26 cellular contexts compared by ENCODE assay signal in the genomic region with DNA sequence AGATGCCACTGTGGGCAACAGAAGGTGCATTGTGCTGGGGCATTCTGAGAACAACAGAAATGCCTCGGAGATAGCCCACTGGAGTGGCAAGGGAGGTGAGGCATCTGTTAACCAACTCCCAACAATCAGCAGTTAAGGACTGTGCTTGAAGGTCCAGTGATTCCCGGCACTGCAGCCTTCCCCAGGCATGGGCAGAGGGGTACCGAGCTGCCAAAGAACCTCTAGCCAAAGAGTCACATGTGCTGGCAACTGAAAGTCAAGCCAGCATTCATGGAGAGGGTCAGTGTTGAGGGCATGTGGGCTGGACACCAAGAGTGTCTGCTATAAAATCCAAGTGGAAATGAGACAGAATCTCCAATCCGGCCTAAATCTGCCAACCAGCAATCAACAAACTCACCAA.
A peak's percentile ranks its signal among the peaks of the same experiment; 100 is the strongest.
DNase-seq lines count a peak whose midpoint lies in the region; ATAC-seq and TF ChIP-seq lines count a peak whose summit lies in the region.
"Had no signal": no experiment of that assay in that cellular context is flagged by ENCODE, and none has a peak within 500 bp of the region (broad histone marks: within the 10 kb centered on the region; RNA-seq: fewer than 3 reads in every experiment).

No MANE protein-coding gene starts in this region.

- H3K36me3 ChIP-seq in naive thymus-derived CD4-positive, alpha-beta T cell (ENCODE audit: control insufficient read depth in 2 of 3, insufficient read depth in 3 of 3, low read length in 3 of 3): no peaks in the 10 kb centered on the region
- H3K36me3 ChIP-seq: left lung, MG63 had no signal

- peak in 10 of 14 donors; percentile 19 to 93 (median 36) for DNase-seq in C1 segment of cervical spinal cord (lab: John Stamatoyannopoulos, UW)
- peak in 7 of 10 donors; percentile 32 to 82 (median 47) for DNase-seq in dorsolateral prefrontal cortex
- peak; percentile 32 to 54 for DNase-seq in hippocampal formation (lab: John Stamatoyannopoulos, UW)
- DNase-seq in posterior cingulate gyrus: peak in 8 of 10 donors; percentile 25 to 87 (median 50)
- no peak for DNase-seq in GF-D8 (lab: John Stamatoyannopoulos, UW)
- no peak for DNase-seq in activated T-cell treated with anti-CD3 and anti-CD28 coated beads, Interleukin-2, amount 50 U/mL, for 72 hours
- DNase-seq in naive thymus-derived CD4-positive, alpha-beta T cell: no peak
- DNase-seq in germinal center (ENCODE audit: low spot score): no peak
- DNase-seq: activated CD4-positive, alpha-beta T cell treated with anti-CD3 and anti-CD28 coated beads, Interleukin-2, amount 50 U/mL, for 48 hours; activated CD4-positive, CD25-positive, alpha-beta regulatory T cell treated with anti-CD3 and anti-CD28 coated beads, Interleukin-2, amount 50 U/mL, for 72 hours; activated naive CD8-positive, alpha-beta T cell treated with anti-CD3 and anti-CD28 coated beads, Interleukin-2, amount 50 U/mL, for 24 hours; activated T-cell treated with anti-CD3 and anti-CD28 coated beads, Interleukin-2, amount 50 U/mL, for 48 hours; AML-193; CD4-positive, alpha-beta memory T cell; left lung; MG63; naive thymus-derived CD8-positive, alpha-beta T cell; NCI-H1417; NCI-H2029 treated with DMSO at 0.1 percent for 48 hours; NCI-H69; SHP77 treated with DMSO at 0.1 percent for 48 hours; T-helper 2 cell had no signal

- POLR2A ChIA-PET in naive thymus-derived CD4-positive, alpha-beta T cell (lab: Charles Lee): no interaction called here

- no peak overlapping the region for H3K27ac Mint-ChIP-seq in activated T-cell treated with anti-CD3 and anti-CD28 coated beads, Interleukin-2, amount 50 U/mL, for 72 hours
- no peak overlapping the region for H3K27ac Mint-ChIP-seq in naive thymus-derived CD4-positive, alpha-beta T cell
- H3K27ac Mint-ChIP-seq: activated naive CD8-positive, alpha-beta T cell treated with anti-CD3 and anti-CD28 coated beads, Interleukin-2, amount 50 U/mL, for 24 hours; CD4-positive, alpha-beta memory T cell; naive thymus-derived CD8-positive, alpha-beta T cell; stimulated activated memory B cell treated with anti-CD40 and anti-IgM and Interleukin-4, amounts not matched to agents 10 μg/mL and 1 μg/mL and 100 μg/mL, for 72 hours had no signal

- no peaks in the 10 kb centered on the region for H3K4me1 ChIP-seq in naive thymus-derived CD4-positive, alpha-beta T cell (ENCODE audit: control insufficient read depth in 2 of 2, insufficient read depth in 2 of 2, low read length in 2 of 2)
- H3K4me1 ChIP-seq: A549, left lung had no signal

- no peak for ATAC-seq in activated T-cell treated with anti-CD3 and anti-CD28 coated beads, Interleukin-2, amount 50 U/mL, for 72 hours (replicated peaks in 1 of 2)
- ATAC-seq in naive thymus-derived CD4-positive, alpha-beta T cell: no peak
- ATAC-seq: A549; activated naive CD8-positive, alpha-beta T cell treated with anti-CD3 and anti-CD28 coated beads, Interleukin-2, amount 50 U/mL, for 24 hours; K562; left lung; naive thymus-derived CD8-positive, alpha-beta T cell; Panc1; stimulated activated memory B cell treated with anti-CD40 and anti-IgM and Interleukin-4, amounts not matched to agents 10 μg/mL and 1 μg/mL and 100 μg/mL, for 72 hours had no signal

- CTCF ChIA-PET in naive thymus-derived CD4-positive, alpha-beta T cell (lab: Charles Lee): no interaction called here

- no peak overlapping the region for H3K4me3 Mint-ChIP-seq in activated T-cell treated with anti-CD3 and anti-CD28 coated beads, Interleukin-2, amount 50 U/mL, for 72 hours
- no peak overlapping the region for H3K4me3 Mint-ChIP-seq in naive thymus-derived CD4-positive, alpha-beta T cell
- H3K4me3 Mint-ChIP-seq: activated naive CD8-positive, alpha-beta T cell treated with anti-CD3 and anti-CD28 coated beads, Interleukin-2, amount 50 U/mL, for 24 hours; CD4-positive, alpha-beta memory T cell; naive thymus-derived CD8-positive, alpha-beta T cell; stimulated activated memory B cell treated with anti-CD40 and anti-IgM and Interleukin-4, amounts not matched to agents 10 μg/mL and 1 μg/mL and 100 μg/mL, for 72 hours had no signal

- H3K9me3 ChIP-seq in naive thymus-derived CD4-positive, alpha-beta T cell (ENCODE audit: control insufficient read depth in 2 of 3, low read length in 3 of 3): no peaks in the 10 kb centered on the region
- H3K9me3 ChIP-seq: A549, left lung, MG63 had no signal

- peak overlapping the region in 15 of 59 donors; percentile 23 to 63 (median 49) for H3K27ac ChIP-seq in dorsolateral prefrontal cortex
- H3K27ac ChIP-seq in naive thymus-derived CD4-positive, alpha-beta T cell (ENCODE audit: low read depth, low read length): no peak overlapping the region
- H3K27ac ChIP-seq: A549, left lung had no signal

- intact Hi-C loops in dorsolateral prefrontal cortex (cut with DNase I) (no loop called here), posterior cingulate gyrus (cut with DNase I) (no loop called here)
- intact Hi-C loops in naive thymus-derived CD4-positive, alpha-beta T cell (cut with micrococcal nuclease): no loop called here

- no peaks in the 10 kb centered on the region for H3K36me3 Mint-ChIP-seq in activated T-cell treated with anti-CD3 and anti-CD28 coated beads, Interleukin-2, amount 50 U/mL, for 72 hours (ENCODE audit: insufficient read depth in 2 of 2)
- no peaks in the 10 kb centered on the region for H3K36me3 Mint-ChIP-seq in naive thymus-derived CD4-positive, alpha-beta T cell
- H3K36me3 Mint-ChIP-seq: CD4-positive, alpha-beta memory T cell; naive thymus-derived CD8-positive, alpha-beta T cell; stimulated activated memory B cell treated with anti-CD40 and anti-IgM and Interleukin-4, amounts not matched to agents 10 μg/mL and 1 μg/mL and 100 μg/mL, for 72 hours had no signal

- H3K4me3 ChIP-seq in dorsolateral prefrontal cortex: no peak overlapping the region
- no peak overlapping the region for H3K4me3 ChIP-seq in naive thymus-derived CD4-positive, alpha-beta T cell (ENCODE audit: low read length)
- H3K4me3 ChIP-seq: A549, K562, left lung, MG63 had no signal

- no peaks in the 10 kb centered on the region for H3K4me1 Mint-ChIP-seq in activated T-cell treated with anti-CD3 and anti-CD28 coated beads, Interleukin-2, amount 50 U/mL, for 72 hours (ENCODE audit: low read depth)
- no peaks in the 10 kb centered on the region for H3K4me1 Mint-ChIP-seq in naive thymus-derived CD4-positive, alpha-beta T cell
- H3K4me1 Mint-ChIP-seq: activated naive CD8-positive, alpha-beta T cell treated with anti-CD3 and anti-CD28 coated beads, Interleukin-2, amount 50 U/mL, for 24 hours; CD4-positive, alpha-beta memory T cell; naive thymus-derived CD8-positive, alpha-beta T cell; stimulated activated memory B cell treated with anti-CD40 and anti-IgM and Interleukin-4, amounts not matched to agents 10 μg/mL and 1 μg/mL and 100 μg/mL, for 72 hours had no signal

- H3K27me3 ChIP-seq in dorsolateral prefrontal cortex: no peaks in the 10 kb centered on the region
- H3K27me3 ChIP-seq in naive thymus-derived CD4-positive, alpha-beta T cell (ENCODE audit: control insufficient read depth in 2 of 2, insufficient read depth in 2 of 2, low read length in 2 of 2): no peaks in the 10 kb centered on the region
- H3K27me3 ChIP-seq: left lung, MG63 had no signal

- H3K9me3 Mint-ChIP-seq in activated T-cell treated with anti-CD3 and anti-CD28 coated beads, Interleukin-2, amount 50 U/mL, for 72 hours: peaks cover 0 to 4% of the 10 kb centered on the region in 2 donors
- H3K9me3 Mint-ChIP-seq in naive thymus-derived CD4-positive, alpha-beta T cell: peaks cover 0 to 8% (median 0%) of the 10 kb centered on the region in 11 donors
- H3K9me3 Mint-ChIP-seq: stimulated activated memory B cell treated with anti-CD40 and anti-IgM and Interleukin-4, amounts not matched to agents 10 μg/mL and 1 μg/mL and 100 μg/mL, for 72 hours had no signal

- no peak for TF ChIP-seq CTCF in dorsolateral prefrontal cortex (IDR thresholded peaks at IDR 0.05 in 54 of 56, conservative IDR thresholded peaks at IDR 0.05 in 2 of 56; ENCODE audit: low read depth in 1 of 56, partially characterized antibody in 56 of 56)

- no peaks in the 10 kb centered on the region for H3K27me3 Mint-ChIP-seq in activated T-cell treated with anti-CD3 and anti-CD28 coated beads, Interleukin-2, amount 50 U/mL, for 72 hours (ENCODE audit: low read depth)
- peaks cover 0 to 4% (median 0%) of the 10 kb centered on the region in 5 donors for H3K27me3 Mint-ChIP-seq in naive thymus-derived CD4-positive, alpha-beta T cell
- H3K27me3 Mint-ChIP-seq: activated naive CD8-positive, alpha-beta T cell treated with anti-CD3 and anti-CD28 coated beads, Interleukin-2, amount 50 U/mL, for 24 hours; CD4-positive, alpha-beta memory T cell; stimulated activated memory B cell treated with anti-CD40 and anti-IgM and Interleukin-4, amounts not matched to agents 10 μg/mL and 1 μg/mL and 100 μg/mL, for 72 hours had no signal

Comparison
In these comparisons a context has a peak if more than half of its experiments do, and no peak if none do; other contexts are left out.
1. DNase-seq: peak in C1 segment of cervical spinal cord (10 of 14), dorsolateral prefrontal cortex (7 of 10), hippocampal formation (2 of 2) and posterior cingulate gyrus (8 of 10); none in GF-D8 (single experiment), activated T-cell treated with anti-CD3 and anti-CD28 coated beads, Interleukin-2, amount 50 U/mL, for 72 hours (0 of 2), naive thymus-derived CD4-positive, alpha-beta T cell (0 of 9) and germinal center (single experiment).